15 cellular contexts compared by ENCODE assay signal in the genomic region with DNA sequence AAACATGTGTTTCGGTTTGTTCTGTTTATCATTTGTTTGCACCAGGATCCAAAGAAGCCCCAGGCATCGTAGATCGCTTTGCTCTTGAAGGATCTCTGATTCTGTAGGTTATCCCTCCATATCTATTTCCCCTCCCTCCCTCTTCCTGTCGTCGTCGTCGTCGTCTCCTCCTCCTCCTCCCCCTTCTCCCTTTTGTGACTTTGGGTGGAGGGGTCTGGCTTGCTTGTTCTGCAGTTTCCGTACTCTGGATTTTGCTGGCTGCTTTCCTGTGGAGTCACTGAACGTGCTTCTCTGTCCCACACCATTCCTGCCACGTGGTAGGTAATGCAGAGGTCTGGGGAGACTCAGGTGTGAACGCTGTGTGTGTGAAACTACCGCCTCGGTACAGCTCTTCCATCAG.
"Had no signal": no experiment of that assay in that cellular context is flagged by ENCODE, and none has a peak within 500 bp of the region (broad histone marks: within the 10 kb centered on the region; RNA-seq: fewer than 3 reads in every experiment).

No MANE protein-coding gene starts in this region.

- H3K9me3 ChIP-seq: lower lobe of right lung, right atrium auricular region, thyroid gland, vagina had no signal

- H3K27ac ChIP-seq: lower lobe of right lung, right atrium auricular region, thyroid gland, vagina had no signal

- H3K27me3 Mint-ChIP-seq: activated T-helper 17 cell treated with anti-CD3 and anti-CD28 coated beads, Interleukin-2, amount 50 U/mL, for 72 hours had no signal

- H3K9me3 Mint-ChIP-seq: activated naive CD4-positive, alpha-beta T cell treated with anti-CD3 and anti-CD28 coated beads, Interleukin-2, amount 50 U/mL, for 72 hours; activated T-helper 17 cell treated with anti-CD3 and anti-CD28 coated beads, Interleukin-2, amount 50 U/mL, for 72 hours; endodermal cell; naive B cell had no signal

- H3K4me3 Mint-ChIP-seq: activated T-helper 17 cell treated with anti-CD3 and anti-CD28 coated beads, Interleukin-2, amount 50 U/mL, for 72 hours; endodermal cell; naive B cell had no signal

- ATAC-seq: activated naive CD4-positive, alpha-beta T cell treated with anti-CD3 and anti-CD28 coated beads, Interleukin-2, amount 50 U/mL, for 72 hours; activated T-helper 17 cell treated with anti-CD3 and anti-CD28 coated beads, Interleukin-2, amount 50 U/mL, for 72 hours; lower lobe of right lung had no signal

- DNase-seq: activated CD4-positive, alpha-beta T cell treated with anti-CD3 and anti-CD28 coated beads, Interleukin-2, amount 50 U/mL, for 4 hours; activated CD4-positive, CD25-positive, alpha-beta regulatory T cell; cerebellar nuclear complex; dermis blood vessel endothelial cell; lower lobe of right lung; midbrain; naive B cell; posterior cingulate gyrus; thyroid gland had no signal

- H3K27me3 ChIP-seq: right atrium auricular region, thyroid gland, vagina had no signal

- H3K27ac Mint-ChIP-seq: activated naive CD4-positive, alpha-beta T cell treated with anti-CD3 and anti-CD28 coated beads, Interleukin-2, amount 50 U/mL, for 72 hours; activated T-helper 17 cell treated with anti-CD3 and anti-CD28 coated beads, Interleukin-2, amount 50 U/mL, for 72 hours; endodermal cell had no signal

- H3K36me3 ChIP-seq: lower lobe of right lung, right atrium auricular region, thyroid gland, vagina had no signal

- H3K4me3 ChIP-seq: lower lobe of right lung, right atrium auricular region, smooth muscle cell, thyroid gland, vagina had no signal

- H3K4me2 ChIP-seq: smooth muscle cell had no signal

- H3K36me3 Mint-ChIP-seq: naive B cell had no signal
